10 cellular contexts compared by ENCODE assay signal in the genomic region with DNA sequence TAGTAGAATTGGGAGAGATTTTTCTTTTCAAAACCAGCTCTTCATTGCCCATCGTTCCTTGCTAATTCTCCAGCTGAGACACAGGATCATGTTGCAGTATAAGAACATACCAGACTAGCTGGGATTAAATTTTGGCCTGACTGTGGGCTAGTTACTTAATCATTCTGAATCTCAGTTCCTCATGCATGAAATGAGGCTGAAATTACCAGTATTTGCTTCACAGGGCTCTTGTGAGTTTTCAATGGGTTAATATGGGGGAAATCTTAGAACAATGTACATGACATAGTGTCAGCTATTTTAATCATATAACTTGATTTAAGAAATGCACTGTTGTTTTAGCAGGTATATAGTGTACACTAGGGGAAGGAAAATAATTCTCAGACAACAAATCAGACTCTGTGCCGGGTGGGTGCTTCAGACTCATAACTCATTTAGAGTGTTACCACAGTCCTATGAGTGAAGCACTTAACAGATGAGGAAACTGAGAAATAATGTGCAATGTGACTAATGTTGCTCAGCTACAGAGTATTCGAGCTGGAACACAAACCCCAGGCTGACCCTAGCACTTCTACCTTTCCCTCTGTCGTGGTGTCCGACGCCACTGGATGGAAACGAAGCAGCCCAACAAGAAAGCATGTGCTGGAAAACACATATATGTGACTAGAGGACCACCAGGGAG.
DNase-seq lines count a peak whose midpoint lies in the region; ATAC-seq, FAIRE-seq and TF ChIP-seq lines count a peak whose summit lies in the region.
"Had no signal": no experiment of that assay in that cellular context is flagged by ENCODE, and none has a peak within 500 bp of the region (broad histone marks: within the 10 kb centered on the region; RNA-seq: fewer than 3 reads in every experiment).

No MANE protein-coding gene starts in this region.

- no peak for DNase-seq in GM18507 (ENCODE audit: extremely low spot score, insufficient read length, low read depth)
- DNase-seq in left ventricle myocardium superior: no peak
- DNase-seq in stimulated activated CD8-positive, alpha-beta memory T cell treated with anti-CD3 and anti-CD28 coated beads, Interleukin-4, amount 100 ng/mL, for 48 hours: no peak
- DNase-seq in amygdala (lab: John Stamatoyannopoulos, UW): no peak
- no peak for DNase-seq in Peyer's patch
- no peak for DNase-seq in COLO829 (ENCODE audit: low spot score)
- DNase-seq: activated T-cell treated with anti-CD3 and anti-CD28 coated beads, Interleukin-2, amount 50 U/mL, for 1 hour; foreskin keratinocyte had no signal

- H3K27ac ChIP-seq in Peyer's patch: peak overlapping the region in 2 of 4 donors; percentile 28 to 57
- H3K27ac ChIP-seq: foreskin keratinocyte had no signal

- no peaks in the 10 kb centered on the region for H3K9me3 ChIP-seq in Peyer's patch

- no peak for TF ChIP-seq POLR2A in Peyer's patch (IDR thresholded peaks at IDR 0.05)

- H3K27me3 ChIP-seq in Peyer's patch: no peaks in the 10 kb centered on the region
- H3K27me3 ChIP-seq: foreskin keratinocyte had no signal

- TF ChIP-seq CTCF in Peyer's patch (IDR thresholded peaks at IDR 0.05): no peak

- no peaks in the 10 kb centered on the region for H3K36me3 ChIP-seq in Peyer's patch

- FAIRE-seq in GM18507 (lab: Jason Lieb, UNC): peak; percentile 95

- ATAC-seq in GM21447 (IDR thresholded peaks at IDR 0.05; ENCODE audit: unreplicated experiment) (peak; percentile 46), HG03442 (IDR thresholded peaks at IDR 0.05; ENCODE audit: unreplicated experiment) (peak; percentile 52), left ventricle myocardium superior (peak; percentile 62)
- ATAC-seq: foreskin keratinocyte had no signal

- H3K4me1 ChIP-seq in Peyer's patch: peaks cover 0 to 16% (median 2%) of the 10 kb centered on the region in 4 donors
- H3K4me1 ChIP-seq: foreskin keratinocyte had no signal

- H3K4me3 ChIP-seq in Peyer's patch: no peak overlapping the region

- intact Hi-C loops in left ventricle myocardium superior (cut with micrococcal nuclease): no loop called here
